Comparison of ENCODE assay signal across 8 cellular contexts in the genomic region with DNA sequence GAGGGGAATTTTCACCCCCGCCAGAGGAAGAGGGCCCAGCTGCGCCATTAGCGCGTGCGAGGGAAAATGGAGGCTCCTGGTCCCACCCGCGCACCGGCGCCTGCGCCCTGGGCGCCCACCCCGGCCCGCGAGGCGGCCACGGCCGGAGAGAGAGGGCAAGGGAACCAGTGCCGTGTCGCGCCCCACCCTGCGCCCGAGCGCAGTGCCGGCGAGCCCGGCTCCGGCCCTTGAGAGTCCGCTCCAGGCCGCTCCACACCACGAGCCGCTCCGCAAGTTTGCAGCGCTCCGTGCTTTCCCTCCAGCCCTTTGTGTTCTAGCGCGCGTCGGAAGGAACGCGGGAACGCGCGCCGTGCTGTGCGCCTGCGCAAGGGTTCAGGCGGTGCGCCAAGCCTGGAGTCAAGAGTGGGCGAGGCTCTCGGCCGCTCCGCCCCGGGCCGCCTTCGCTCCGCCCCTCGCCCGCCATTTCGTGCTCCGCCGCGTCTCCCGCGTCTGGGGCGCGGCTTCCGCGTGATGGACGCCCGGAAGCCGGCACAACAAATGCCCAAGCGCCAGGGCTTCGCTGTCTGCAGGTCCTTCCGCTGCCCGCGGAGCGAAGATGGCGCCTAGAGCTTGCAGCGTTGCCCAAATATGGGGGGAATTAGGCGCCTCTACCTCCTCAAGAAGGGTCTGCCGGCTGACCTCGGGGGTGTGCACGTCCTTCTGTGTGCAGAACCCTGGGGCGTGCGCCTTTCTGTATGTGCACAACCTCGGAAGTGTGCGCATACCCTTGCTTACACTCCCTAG. TPM values are rescaled to one million over a fixed set of nuclear protein-coding genes. Genes with fewer than 3 reads are reported as not detected.
DNase-seq lines count a peak whose midpoint lies in the region; ATAC-seq and TF ChIP-seq lines count a peak whose summit lies in the region.

No MANE protein-coding gene starts in this region.

- H3K4me3 Mint-ChIP-seq in nephron, result peak overlapping the region; percentile 72 to 75 (median 73)

- no peaks in the 10 kb centered on the region for H3K27me3 Mint-ChIP-seq in nephron (ENCODE audit: low read depth)

- H3K9me3 Mint-ChIP-seq in nephron, result no peaks in the 10 kb centered on the region

- H3K27me3 ChIP-seq in Panc1 (ENCODE audit: control insufficient read depth, insufficient read depth, low read length), result no peaks in the 10 kb centered on the region

- H3K36me3 Mint-ChIP-seq in nephron (ENCODE audit: low read depth), result no peaks in the 10 kb centered on the region

- no TSS peak for BruUV-seq in Panc1 (replicated peaks; lab: Mats Ljungman, UMichigan)

- no peaks in the 10 kb centered on the region for H3K9me3 ChIP-seq in Panc1 (ENCODE audit: control insufficient read depth, insufficient read depth, low read depth, low read length)

- peak; percentile 71 for DNase-seq in Panc1 (ENCODE audit: low read depth, low spot score)
- DNase-seq in activated effector memory CD4-positive, alpha-beta T cell treated with Interleukin-2 at 50 U/mL for 16 hours, result peak; percentile 97
- peak; percentile 97 for DNase-seq in fibroblast of the aortic adventitia (ENCODE audit: low read depth)
- peak; percentile 92 for DNase-seq in stimulated activated naive CD4-positive, alpha-beta T cell treated with Interleukin-2 at 50 U/mL for 16 hours (lab: John Stamatoyannopoulos, UW)

- POLR2A ChIA-PET in Panc1 (lab: Charles Lee), result interaction anchor here (1.1 kb wide), 1 partner anchor 11 kb away, joined by 7 read pairs; no protein-coding TSS in a partner anchor

- H3K27ac ChIP-seq in C4-2B (peak overlapping the region; percentile 51), Panc1 (ENCODE audit: low read length) (peak overlapping the region; percentile 87)

- no peak for TF ChIP-seq CTCF in C4-2B (conservative IDR thresholded peaks at IDR 0.05)
- TF ChIP-seq CTCF in Panc1 (IDR thresholded peaks at IDR 0.05), result no peak
- TF ChIP-seq CTCF in fibroblast of the aortic adventitia (IDR thresholded peaks at IDR 0.05; ENCODE audit: insufficient read depth, low read length), result no peak
- no peak for TF ChIP-seq CTCF in nephron (IDR thresholded peaks at IDR 0.05; ENCODE audit: unreplicated experiment in 3 of 3)

- peak; percentile 78 for ATAC-seq in GM19324 (IDR thresholded peaks at IDR 0.05; ENCODE audit: low FRiP score, unreplicated experiment)
- ATAC-seq in HG03460 (IDR thresholded peaks at IDR 0.05; ENCODE audit: unreplicated experiment), result peak; percentile 60
- ATAC-seq in Panc1, result peak; percentile 79

- peaks cover 18% of the 10 kb centered on the region for H3K4me1 ChIP-seq in Panc1 (ENCODE audit: control insufficient read depth, insufficient read depth, low read length)

- H3K4me3 ChIP-seq in Panc1 (ENCODE audit: low read depth in 2 of 2, low read length in 2 of 2) (peak overlapping the region; percentile 40 to 50), fibroblast of the aortic adventitia (ENCODE audit: low read depth, low read length) (peak overlapping the region; percentile 57)

- peaks cover 17% of the 10 kb centered on the region for H3K4me1 Mint-ChIP-seq in nephron

- intact Hi-C loops in Panc1 (cut with micrococcal nuclease; ENCODE audit: unreplicated experiment), result no loop called here

- CTCF ChIA-PET in Panc1 (lab: Charles Lee), result no interaction called here

- no peaks in the 10 kb centered on the region for H3K36me3 ChIP-seq in Panc1 (ENCODE audit: control insufficient read depth, insufficient read depth, low read length)

- in situ Hi-C loops in Panc1 (cut with HindIII; ENCODE audit: low pct_unique_long_range_greater_than_20kb, low sequenced_read_pairs), result no loop called here

- peak overlapping the region; percentile 91 to 98 (median 92) for H3K27ac Mint-ChIP-seq in nephron

RNA-seq across cellular contexts. Expression of a gene that starts 46.1 kb away (rescaled TPM):
- total RNA-seq in Panc1 (2021; ENCODE audit: unreplicated experiment) (1,390 TPM), fibroblast of the aortic adventitia (ENCODE audit: low replicate concordance) (893 and 2,614 TPM in 2 replicates)
- 1,958 TPM for polyA plus RNA-seq in Panc1 (2012; ENCODE audit: insufficient read length)

Comparison
In these comparisons a context has a peak if more than half of its experiments do, and no peak if none do; other contexts are left out.
1. Peak in every context shown above with its lines: DNase-seq, ATAC-seq, H3K4me3 ChIP-seq and H3K27ac ChIP-seq.